ENCODE assay signal across 19 cellular contexts in the genomic region with DNA sequence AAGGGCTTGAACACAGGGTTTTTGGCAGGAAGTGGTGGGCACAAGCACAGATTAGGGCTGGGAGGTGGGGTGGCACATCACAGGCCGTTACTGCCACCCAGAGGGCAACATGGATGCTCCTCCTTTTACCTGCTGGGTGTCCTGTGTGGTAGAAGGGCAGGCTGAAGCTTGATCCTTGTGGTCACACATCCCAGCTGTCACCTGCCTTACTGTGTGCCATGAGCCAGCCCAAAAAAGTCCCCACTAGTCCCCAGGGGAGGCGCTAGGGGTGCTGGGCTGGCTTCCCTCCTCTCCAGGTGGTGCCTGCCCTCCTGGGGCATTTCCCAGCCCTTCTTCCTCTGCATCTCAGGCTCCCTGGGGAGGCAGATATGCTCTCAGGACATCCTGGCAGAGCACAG. TPM values are rescaled to one million over a fixed set of nuclear protein-coding genes. Genes with fewer than 3 reads are reported as not detected.
A peak's percentile ranks its signal among the peaks of the same experiment; 100 is the strongest.
DNase-seq lines count a peak whose midpoint lies in the region; ATAC-seq, FAIRE-seq and TF ChIP-seq lines count a peak whose summit lies in the region.
"Had no signal": no experiment of that assay in that cellular context is flagged by ENCODE, and none has a peak within 500 bp of the region (broad histone marks: within the 10 kb centered on the region; RNA-seq: fewer than 3 reads in every experiment).

No MANE protein-coding gene starts in this region.

- peak in 2 of 3 experiments; percentile 31 to 41; a peak in 4 of 6 replicates for TF ChIP-seq CTCF in GM12878 (IDR thresholded peaks at IDR 0.05 in 2 of 3, conservative IDR thresholded peaks at IDR 0.05 in 1 of 3; ENCODE audit: control insufficient read depth in 2 of 3, extremely low read depth in 1 of 3, insufficient read depth in 1 of 3, low read depth in 3 of 3, low read length in 3 of 3)

- RAD21 ChIA-PET in GM12878 (lab: Charles Lee; ENCODE audit: unreplicated experiment): interaction anchor here (0.9 to 1.4 kb wide), 2 partner anchors 405 to 426 kb away, joined by 3 to 4 read pairs; no protein-coding TSS in a partner anchor

- peak overlapping the region; percentile 78 for H3K4me2 ChIP-seq in BLaER1
- H3K4me2 ChIP-seq in GM12878 (ENCODE audit: control insufficient read depth, insufficient read depth): no peak overlapping the region; the same call in 1 of the 2 replicates

- H3K4me3 ChIP-seq in BLaER1 (no peak overlapping the region), GM12878 (no peak overlapping the region)
- H3K4me3 ChIP-seq: mucosa of descending colon had no signal

- BruUV-seq in GM12878 (replicated peaks; lab: Mats Ljungman, UMichigan): no TSS peak

- no peaks in the 10 kb centered on the region for H3K79me2 ChIP-seq in GM12878 (ENCODE audit: control insufficient read depth, insufficient read depth, low read length)

- ATAC-seq in GM21423 (IDR thresholded peaks at IDR 0.05; ENCODE audit: unreplicated experiment): peak; percentile 42
- ATAC-seq in GM12878: peak; percentile 69
- ATAC-seq: mucosa of descending colon, T-helper 17 cell had no signal

- CTCF ChIA-PET in GM12878 (lab: Yijun Ruan, JAX): interaction anchor here (0.5 to 4.7 kb wide), 15 partner anchors 8 to 534 kb away, joined by 3 to 33 read pairs (median 3); no protein-coding TSS in a partner anchor

- H3K27ac ChIP-seq in BLaER1: peak overlapping the region; percentile 75
- no peak overlapping the region for H3K27ac ChIP-seq in GM12878 (ENCODE audit: control insufficient read depth, insufficient read depth)

- H4K20me1 ChIP-seq in BLaER1 (peaks cover 26% of the 10 kb centered on the region), GM12878 (ENCODE audit: control insufficient read depth, insufficient read depth) (no peaks in the 10 kb centered on the region)

- no peak for TF ChIP-seq RAD21 in GM12878 (IDR thresholded peaks at IDR 0.05; ENCODE audit: insufficient read depth, low read depth, low read length)

- no peaks in the 10 kb centered on the region for H3K9me3 Mint-ChIP-seq in activated T-helper 2 cell treated with anti-CD3 and anti-CD28 coated beads, Interferon-gamma antibody, Interleukin-2, Interleukin-4, amounts not matched to agents 10 μg/mL and 5 μg/mL and 100 μg/mL, durations not matched to agents 14 hours and 24 hours and 36 hours

- H3K27ac Mint-ChIP-seq in activated T-helper 2 cell treated with anti-CD3 and anti-CD28 coated beads, Interferon-gamma antibody, Interleukin-2, Interleukin-4, amounts not matched to agents 10 μg/mL and 5 μg/mL and 100 μg/mL, durations not matched to agents 14 hours and 24 hours and 36 hours: no peak overlapping the region
- H3K27ac Mint-ChIP-seq: T-helper 17 cell had no signal

- SMC1A ChIA-PET in GM12878 (lab: Charles Lee; ENCODE audit: uncharacterized antibody, unreplicated experiment): interaction anchor here (1.1 kb wide), 1 partner anchor 404 kb away, joined by 3 read pairs; no protein-coding TSS in a partner anchor

- TF ChIP-seq EP300 in GM12878 (IDR thresholded peaks at IDR 0.05; ENCODE audit: borderline replicate concordance in 1 of 2, control insufficient read depth in 1 of 2, low read depth in 2 of 2, low read length in 2 of 2): no peak

- no peak for TF ChIP-seq POLR2A in GM12878 (IDR thresholded peaks at IDR 0.05; ENCODE audit: low read depth, low read length)

- H3K4me1 Mint-ChIP-seq in activated T-helper 2 cell treated with anti-CD3 and anti-CD28 coated beads, Interferon-gamma antibody, Interleukin-2, Interleukin-4, amounts not matched to agents 10 μg/mL and 5 μg/mL and 100 μg/mL, durations not matched to agents 14 hours and 24 hours and 36 hours (ENCODE audit: low read depth): no peaks in the 10 kb centered on the region

- no peaks in the 10 kb centered on the region for H3K36me3 ChIP-seq in BLaER1
- no peaks in the 10 kb centered on the region for H3K36me3 ChIP-seq in GM12878 (ENCODE audit: control insufficient read depth in 2 of 2, insufficient read depth in 2 of 2, low read length in 1 of 2)

- H3K4me1 ChIP-seq in BLaER1: peaks cover 82% of the 10 kb centered on the region
- peaks cover 10% of the 10 kb centered on the region for H3K4me1 ChIP-seq in GM12878 (ENCODE audit: control insufficient read depth, insufficient read depth, low read length)

- DNase-seq in NCI-H2107 treated with DMSO at 0.1 percent for 48 hours (lab: John Stamatoyannopoulos, UW; ENCODE audit: unreplicated experiment) (peak; percentile 13), NCI-H2107 (lab: John Stamatoyannopoulos, UW) (no peak), GM12878 (ENCODE audit: low read depth, low spot score) (peak; percentile 43), COR-L47 (lab: John Stamatoyannopoulos, UW) (no peak), SIG-M5 treated with dmso at 0.1 percent for 504 hours (lab: John Stamatoyannopoulos, UW; ENCODE audit: unreplicated experiment) (no peak)
- no peak for DNase-seq in activated T-helper 2 cell treated with anti-CD3 and anti-CD28 coated beads, Interferon-gamma antibody, Interleukin-2, Interleukin-4, amounts not matched to agents 10 μg/mL and 5 μg/mL and 100 μg/mL, durations not matched to agents 14 hours and 24 hours and 36 hours (ENCODE audit: low spot score)
- DNase-seq: 8988T; effector memory CD4-positive, alpha-beta T cell; foreskin melanocyte; KBM-7; NCI-H1417 treated with DMSO at 0.1 percent for 48 hours; NCI-H526 treated with DMSO at 0.1 percent for 48 hours had no signal

- intact Hi-C loops in GM12878 (cut with micrococcal nuclease; ENCODE audit: unreplicated experiment): loop anchor here (10.0 kb wide), 1 partner anchor 183 kb away; no protein-coding TSS in a partner anchor
- intact Hi-C loops in activated T-helper 2 cell treated with anti-CD3 and anti-CD28 coated beads, Interferon-gamma antibody, Interleukin-2, Interleukin-4, amounts not matched to agents 10 μg/mL and 5 μg/mL and 100 μg/mL, durations not matched to agents 14 hours and 24 hours and 36 hours (cut with micrococcal nuclease): loop anchor here (5.0 kb wide), 1 partner anchor 186 kb away; no protein-coding TSS in a partner anchor

- H3K36me3 Mint-ChIP-seq in activated T-helper 2 cell treated with anti-CD3 and anti-CD28 coated beads, Interferon-gamma antibody, Interleukin-2, Interleukin-4, amounts not matched to agents 10 μg/mL and 5 μg/mL and 100 μg/mL, durations not matched to agents 14 hours and 24 hours and 36 hours (ENCODE audit: low read depth): no peaks in the 10 kb centered on the region

- H3K27me3 ChIP-seq in BLaER1: no peaks in the 10 kb centered on the region
- H3K27me3 ChIP-seq in GM12878 (replicated peaks in 1 of 2; ENCODE audit: control insufficient read depth in 2 of 2, insufficient read depth in 2 of 2, low read length in 1 of 2): no peaks in the 10 kb centered on the region

- 14% methylated on average over 2 of the region's 2 CpGs for WGBS in GM12878 (ENCODE audit: insufficient coverage, insufficient replicate concordance, low lambda C conversion rate, missing lambda C conversion rate)

- H3K27me3 Mint-ChIP-seq in activated T-helper 2 cell treated with anti-CD3 and anti-CD28 coated beads, Interferon-gamma antibody, Interleukin-2, Interleukin-4, amounts not matched to agents 10 μg/mL and 5 μg/mL and 100 μg/mL, durations not matched to agents 14 hours and 24 hours and 36 hours (ENCODE audit: low read depth): no peaks in the 10 kb centered on the region
- H3K27me3 Mint-ChIP-seq: T-helper 17 cell had no signal

- FAIRE-seq in GM12878 (lab: Jason Lieb, UNC): no peak

- POLR2A ChIA-PET in GM12878 (lab: Charles Lee): no interaction called here

- no peak overlapping the region for H3K4me3 Mint-ChIP-seq in activated T-helper 2 cell treated with anti-CD3 and anti-CD28 coated beads, Interferon-gamma antibody, Interleukin-2, Interleukin-4, amounts not matched to agents 10 μg/mL and 5 μg/mL and 100 μg/mL, durations not matched to agents 14 hours and 24 hours and 36 hours (ENCODE audit: low read depth)
- H3K4me3 Mint-ChIP-seq: T-helper 17 cell had no signal

- H3K9ac ChIP-seq in BLaER1 (peak overlapping the region; percentile 50; the same call in 1 of the 2 replicates), GM12878 (ENCODE audit: control insufficient read depth, insufficient read depth, low read length) (no peak overlapping the region)

- no peaks in the 10 kb centered on the region for H3K9me3 ChIP-seq in BLaER1
- H3K9me3 ChIP-seq in GM12878 (replicated peaks; ENCODE audit: control insufficient read depth, insufficient read depth, low read length): no peaks in the 10 kb centered on the region
- H3K9me3 ChIP-seq: mucosa of descending colon had no signal

- in situ Hi-C loops in GM12878 (cut with MboI): loop anchor here (5.0 kb wide), 1 partner anchor 421 kb away; no protein-coding TSS in a partner anchor

- H2AFZ ChIP-seq in GM12878 (ENCODE audit: control insufficient read depth, low read depth, low read length): no peak overlapping the region; the same call in 1 of the 2 replicates

TF ChIP-seq in GM12878, 131 proteins besides CTCF, POLR2A, EP300 and RAD21 (continues in another document):
- TF ChIP-seq MEF2B (IDR thresholded peaks at IDR 0.05; ENCODE audit: partially characterized antibody, poor library complexity, severe bottlenecking): peak; percentile 76

RNA-seq across cellular contexts. Expression of gene ALPP, which starts 50.5 kb away (rescaled TPM):
- total RNA-seq in GM12878 (2013; cell fraction: nucleolus; rRNA removed): not detected in 2 replicates
- not detected in 2 replicates for total RNA-seq in GM12878 (2014; rRNA removed)
- not detected in 2 replicates for total RNA-seq in GM12878 (2014; rRNA removed; fragmentation: Illumina TruSeq; extraction: Trizol)
- total RNA-seq in GM12878 (2021): not detected in 2 replicates
- polyA plus RNA-seq in GM12878 (2011; ENCODE audit: low read depth): not detected
- not detected in 2 replicates for polyA plus RNA-seq in GM12878 (2011; rRNA removed)
- not detected in 2 replicates for polyA plus RNA-seq in GM12878 (2011; cell fraction: cytosol; rRNA removed)
- polyA plus RNA-seq in GM12878 (2011; cell fraction: nucleus; rRNA removed): not detected in 2 replicates
- 0.13 TPM in 1 of 2 replicates, not detected in the other for polyA plus RNA-seq in GM12878 (2012)
- 0.21 TPM in 1 of 2 replicates, not detected in the other for polyA plus RNA-seq in GM12878 (2014; fragmentation: Illumina TruSeq; extraction: Trizol)
- polyA plus RNA-seq in GM12878 (2014; fragmentation: Nextera tagmentation; extraction: Ambion mirVana): not detected
- polyA plus RNA-seq in GM12878 (2014; rRNA removed): not detected in 2 replicates
- not detected for polyA plus RNA-seq in GM12878 (2016; fragmentation: Nextera tagmentation; extraction: Ambion mirVana)
- polyA minus RNA-seq in GM12878 (2011; rRNA and poly(A)+ RNA removed): not detected in 2 replicates
- polyA minus RNA-seq in GM12878 (2011; cell fraction: cytosol; rRNA and poly(A)+ RNA removed): not detected in 2 replicates
- polyA minus RNA-seq in GM12878 (2011; cell fraction: nucleus; rRNA and poly(A)+ RNA removed): not detected in 2 replicates
- not detected in 2 replicates for total RNA-seq in activated T-helper 2 cell treated with anti-CD3 and anti-CD28 coated beads, Interferon-gamma antibody, Interleukin-2, Interleukin-4, amounts not matched to agents 10 μg/mL and 5 μg/mL and 100 μg/mL, durations not matched to agents 14 hours and 24 hours and 36 hours
- total RNA-seq: omental fat pad, RPMI7951, subcutaneous adipose tissue had no signal

Comparison
In these comparisons a context has a peak if more than half of its experiments do, and no peak if none do; other contexts are left out.
1. DNase-seq: peak in NCI-H2107 treated with DMSO at 0.1 percent for 48 hours (single experiment) and GM12878 (single experiment); none in NCI-H2107 (single experiment), COR-L47 (single experiment), SIG-M5 treated with dmso at 0.1 percent for 504 hours (single experiment) and activated T-helper 2 cell treated with anti-CD3 and anti-CD28 coated beads, Interferon-gamma antibody, Interleukin-2, Interleukin-4, amounts not matched to agents 10 μg/mL and 5 μg/mL and 100 μg/mL, durations not matched to agents 14 hours and 24 hours and 36 hours (single experiment).